ENCODE assay signal across 20 cellular contexts in genomic region chr15:77192451-77192850, GRCh38.
A peak's percentile ranks its signal among the peaks of the same experiment; 100 is the strongest.
DNase-seq lines count a peak whose midpoint lies in the region; ATAC-seq and TF ChIP-seq lines count a peak whose summit lies in the region.
"Had no signal": no experiment of that assay in that cellular context is flagged by ENCODE, and none has a peak within 500 bp of the region (broad histone marks: within the 10 kb centered on the region; RNA-seq: fewer than 3 reads in every experiment).

No MANE protein-coding gene starts in this region.

- H3K4me1 ChIP-seq in lower lobe of right lung (peaks cover 42% of the 10 kb centered on the region), upper lobe of right lung (peaks cover 13% of the 10 kb centered on the region)

- no peaks in the 10 kb centered on the region for H3K27me3 ChIP-seq in lower lobe of right lung (ENCODE audit: low read depth)
- H3K27me3 ChIP-seq in upper lobe of right lung: no peaks in the 10 kb centered on the region
- H3K27me3 ChIP-seq: BLaER1 had no signal

- H3K9me3 Mint-ChIP-seq in activated CD4-positive, alpha-beta T cell treated with anti-CD3 and anti-CD28 coated beads, Interleukin-2, amount 10 ng/mL, durations not matched to agents 24 days and 14 days: no peaks in the 10 kb centered on the region
- no peaks in the 10 kb centered on the region for H3K9me3 Mint-ChIP-seq in activated B cell treated with CpG ODN at 0.5 μM for 24 hours
- H3K9me3 Mint-ChIP-seq: CD4-positive, CD25-positive, alpha-beta regulatory T cell; CD8-positive, alpha-beta T cell had no signal

- no peak overlapping the region for H3K27ac Mint-ChIP-seq in activated CD4-positive, alpha-beta T cell treated with anti-CD3 and anti-CD28 coated beads, Interleukin-2, amount 10 ng/mL, durations not matched to agents 24 days and 14 days
- peak overlapping the region; percentile 25 for H3K27ac Mint-ChIP-seq in activated B cell treated with CpG ODN at 0.5 μM for 24 hours
- H3K27ac Mint-ChIP-seq: B cell; CD4-positive, CD25-positive, alpha-beta regulatory T cell; CD8-positive, alpha-beta T cell had no signal

- peak; percentile 39 for DNase-seq in activated CD4-positive, alpha-beta T cell treated with anti-CD3 and anti-CD28 coated beads, Interleukin-2, amount 10 ng/mL, durations not matched to agents 24 days and 14 days
- no peak for DNase-seq in activated CD4-positive, alpha-beta T cell treated with anti-CD3 and anti-CD28 coated beads for 1 hour
- DNase-seq in activated B cell treated with CpG ODN at 0.5 μM for 24 hours (no peak), lower lobe of right lung (no peak), upper lobe of right lung (no peak), NOMO-1 treated with dmso at 0.1 percent for 144 hours (lab: John Stamatoyannopoulos, UW; ENCODE audit: unreplicated experiment) (no peak), NCI-H1092 (lab: John Stamatoyannopoulos, UW) (no peak)
- DNase-seq in activated naive CD4-positive, alpha-beta T cell (lab: John Stamatoyannopoulos, UW): no peak
- DNase-seq: CD4-positive, CD25-positive, alpha-beta regulatory T cell; CD8-positive, alpha-beta T cell; DMS 273 treated with DMSO at 0.1 percent for 48 hours; DMS79; EL; GDM1; H7; HCEC 1CT had no signal

- H3K4me3 Mint-ChIP-seq in activated CD4-positive, alpha-beta T cell treated with anti-CD3 and anti-CD28 coated beads, Interleukin-2, amount 10 ng/mL, durations not matched to agents 24 days and 14 days: no peak overlapping the region
- no peak overlapping the region for H3K4me3 Mint-ChIP-seq in activated B cell treated with CpG ODN at 0.5 μM for 24 hours
- H3K4me3 Mint-ChIP-seq: B cell; CD4-positive, CD25-positive, alpha-beta regulatory T cell; CD8-positive, alpha-beta T cell had no signal

- no peak for TF ChIP-seq CTCF in activated B cell treated with CpG ODN at 0.5 μM for 24 hours (IDR thresholded peaks at IDR 0.05)
- no peak for TF ChIP-seq CTCF in lower lobe of right lung (IDR thresholded peaks at IDR 0.05)
- TF ChIP-seq CTCF in upper lobe of right lung (IDR thresholded peaks at IDR 0.05): no peak

- peaks cover 30% of the 10 kb centered on the region for H3K4me1 Mint-ChIP-seq in activated CD4-positive, alpha-beta T cell treated with anti-CD3 and anti-CD28 coated beads, Interleukin-2, amount 10 ng/mL, durations not matched to agents 24 days and 14 days
- peaks cover 38% of the 10 kb centered on the region for H3K4me1 Mint-ChIP-seq in activated B cell treated with CpG ODN at 0.5 μM for 24 hours

- ATAC-seq in activated B cell treated with CpG ODN at 0.5 μM for 24 hours (ENCODE audit: low read depth): no peak
- ATAC-seq in lower lobe of right lung: peak; percentile 79 to 88
- peak; percentile 79 for ATAC-seq in upper lobe of right lung
- ATAC-seq: CD8-positive, alpha-beta T cell had no signal

- H3K36me3 Mint-ChIP-seq in activated CD4-positive, alpha-beta T cell treated with anti-CD3 and anti-CD28 coated beads, Interleukin-2, amount 10 ng/mL, durations not matched to agents 24 days and 14 days (ENCODE audit: low read depth): peaks cover 8% of the 10 kb centered on the region
- H3K36me3 Mint-ChIP-seq in activated B cell treated with CpG ODN at 0.5 μM for 24 hours (ENCODE audit: low read depth): peaks cover 6% of the 10 kb centered on the region
- H3K36me3 Mint-ChIP-seq: CD4-positive, CD25-positive, alpha-beta regulatory T cell; CD8-positive, alpha-beta T cell had no signal

- intact Hi-C loops in activated CD4-positive, alpha-beta T cell treated with anti-CD3 and anti-CD28 coated beads, Interleukin-2, amount 10 ng/mL, durations not matched to agents 24 days and 14 days (cut with micrococcal nuclease): no loop called here
- intact Hi-C loops in activated B cell treated with CpG ODN at 0.5 μM for 24 hours (cut with micrococcal nuclease): no loop called here
- intact Hi-C loops in lower lobe of right lung (cut with DNase I): no loop called here
- intact Hi-C loops in upper lobe of right lung (cut with DNase I): no loop called here

- no peak overlapping the region for H3K27ac ChIP-seq in lower lobe of right lung
- H3K27ac ChIP-seq in upper lobe of right lung: no peak overlapping the region
- H3K27ac ChIP-seq: 22Rv1, BLaER1, C4-2B had no signal

- H3K9me3 ChIP-seq in lower lobe of right lung (no peaks in the 10 kb centered on the region), upper lobe of right lung (no peaks in the 10 kb centered on the region)
- H3K9me3 ChIP-seq: BLaER1 had no signal

- no peaks in the 10 kb centered on the region for H3K36me3 ChIP-seq in lower lobe of right lung
- H3K36me3 ChIP-seq in upper lobe of right lung: no peaks in the 10 kb centered on the region
- H3K36me3 ChIP-seq: BLaER1 had no signal

- POLR2A ChIA-PET in activated B cell treated with CpG ODN at 0.5 μM for 24 hours (lab: Charles Lee): no interaction called here

- CTCF ChIA-PET in activated B cell treated with CpG ODN at 0.5 μM for 24 hours (lab: Charles Lee): no interaction called here

- H3K4me3 ChIP-seq in lower lobe of right lung (no peak overlapping the region), upper lobe of right lung (no peak overlapping the region)
- H3K4me3 ChIP-seq: BLaER1 had no signal

- peaks cover 2% of the 10 kb centered on the region for H3K27me3 Mint-ChIP-seq in activated CD4-positive, alpha-beta T cell treated with anti-CD3 and anti-CD28 coated beads, Interleukin-2, amount 10 ng/mL, durations not matched to agents 24 days and 14 days
- H3K27me3 Mint-ChIP-seq in activated B cell treated with CpG ODN at 0.5 μM for 24 hours: no peaks in the 10 kb centered on the region
- H3K27me3 Mint-ChIP-seq: B cell; CD4-positive, CD25-positive, alpha-beta regulatory T cell had no signal
